In the genomic region with DNA sequence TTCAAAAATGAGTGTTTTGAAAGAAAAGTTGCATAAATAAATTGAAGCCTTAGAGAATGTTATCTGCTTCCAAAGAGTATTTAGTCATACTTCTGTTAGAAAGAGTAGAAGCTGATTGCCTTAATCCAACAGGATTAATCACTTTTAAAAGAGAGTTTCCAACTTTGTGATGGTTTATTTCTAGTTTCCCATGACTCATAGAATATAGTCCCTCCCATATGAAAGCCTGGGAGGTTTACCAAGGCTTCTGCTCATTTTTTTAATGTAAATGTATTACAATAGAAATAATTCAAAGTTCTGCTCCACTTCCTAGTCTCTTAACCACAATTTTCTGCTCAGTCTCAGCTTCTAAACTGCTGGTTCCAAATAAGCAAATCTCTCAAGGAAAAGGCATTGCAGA, we compare ENCODE assay signal across 25 cellular contexts.
DNase-seq lines count a peak whose midpoint lies in the region; ATAC-seq and TF ChIP-seq lines count a peak whose summit lies in the region.
"Had no signal": no experiment of that assay in that cellular context is flagged by ENCODE, and none has a peak within 500 bp of the region (broad histone marks: within the 10 kb centered on the region; RNA-seq: fewer than 3 reads in every experiment).

No MANE protein-coding gene starts in this region.

- ATAC-seq in GM19035 (IDR thresholded peaks at IDR 0.05; ENCODE audit: unreplicated experiment) = no peak
- ATAC-seq: activated CD8-positive, alpha-beta T cell treated with anti-CD3 and anti-CD28 coated beads for 36 hours; Panc1 had no signal

- H4K20me1 ChIP-seq in hepatocyte (ENCODE audit: insufficient read depth, poor library complexity, severe bottlenecking) = no peaks in the 10 kb centered on the region
- H4K20me1 ChIP-seq: BLaER1 treated with 17β-estradiol and CSF1 and Interleukin-3, amounts not matched to agents 10 nM and 100 nM had no signal

- intact Hi-C loops in MCF 10A (cut with micrococcal nuclease) = no loop called here
- intact Hi-C loops in breast epithelium (cut with DNase I; ENCODE audit: low total_unique reads) = no loop called here

- H3K79me2 ChIP-seq in hepatocyte = no peaks in the 10 kb centered on the region

- POLR2A ChIA-PET in MCF 10A (lab: Yijun Ruan, JAX) = no interaction called here
- POLR2A ChIA-PET in activated CD4-positive, alpha-beta T cell treated with anti-CD3 and anti-CD28 coated beads, Interleukin-2, amount 10 ng/mL, durations not matched to agents 7 days and 5 days (lab: Charles Lee) = no interaction called here

- H3K4me3 ChIP-seq in breast epithelium (no peak overlapping the region), SK-N-MC (no peak overlapping the region), fibroblast of mammary gland (ENCODE audit: control insufficient read depth, low read depth, low read length) (no peak overlapping the region), hepatocyte (no peak overlapping the region)
- H3K4me3 ChIP-seq: BLaER1 treated with 17β-estradiol and CSF1 and Interleukin-3, amounts not matched to agents 10 nM and 100 nM; esophagus muscularis mucosa; HAP-1; skin epidermis; upper lobe of left lung had no signal

- no peaks in the 10 kb centered on the region for H3K27me3 Mint-ChIP-seq in MCF 10A (ENCODE audit: insufficient read depth, unreplicated experiment)
- no peaks in the 10 kb centered on the region for H3K27me3 Mint-ChIP-seq in activated CD4-positive, alpha-beta T cell treated with anti-CD3 and anti-CD28 coated beads, Interleukin-2, amount 10 ng/mL, durations not matched to agents 7 days and 5 days
- H3K27me3 Mint-ChIP-seq: activated CD8-positive, alpha-beta T cell treated with anti-CD3 and anti-CD28 coated beads for 36 hours had no signal

- CTCF ChIA-PET in MCF 10A (lab: Yijun Ruan, JAX) = no interaction called here
- CTCF ChIA-PET in activated CD4-positive, alpha-beta T cell treated with anti-CD3 and anti-CD28 coated beads, Interleukin-2, amount 10 ng/mL, durations not matched to agents 7 days and 5 days (lab: Charles Lee) = no interaction called here

- H3K4me2 ChIP-seq in hepatocyte = no peak overlapping the region
- H3K4me2 ChIP-seq: BLaER1 treated with 17β-estradiol and CSF1 and Interleukin-3, amounts not matched to agents 10 nM and 100 nM had no signal

- no peak overlapping the region for H3K9ac ChIP-seq in SK-N-MC (ENCODE audit: insufficient read length)
- H3K9ac ChIP-seq: BLaER1 treated with 17β-estradiol and CSF1 and Interleukin-3, amounts not matched to agents 10 nM and 100 nM had no signal

- H3K36me3 ChIP-seq in breast epithelium = no peaks in the 10 kb centered on the region
- H3K36me3 ChIP-seq in SK-N-MC (ENCODE audit: insufficient read depth, low read length) = peaks cover 3% of the 10 kb centered on the region; the same call in 1 of the 2 replicates
- H3K36me3 ChIP-seq in hepatocyte (replicated peaks; ENCODE audit: insufficient read depth, low read depth) = no peaks in the 10 kb centered on the region
- H3K36me3 ChIP-seq: BLaER1 treated with 17β-estradiol and CSF1 and Interleukin-3, amounts not matched to agents 10 nM and 100 nM; esophagus muscularis mucosa; HAP-1; upper lobe of left lung had no signal

- H3K4me1 ChIP-seq in breast epithelium (no peaks in the 10 kb centered on the region), hepatocyte (ENCODE audit: insufficient read depth) (no peaks in the 10 kb centered on the region)
- H3K4me1 ChIP-seq: BLaER1 treated with 17β-estradiol and CSF1 and Interleukin-3, amounts not matched to agents 10 nM and 100 nM; esophagus muscularis mucosa; HAP-1; upper lobe of left lung had no signal

- no peaks in the 10 kb centered on the region for H3K36me3 Mint-ChIP-seq in MCF 10A (ENCODE audit: insufficient read depth, unreplicated experiment)
- H3K36me3 Mint-ChIP-seq in activated CD4-positive, alpha-beta T cell treated with anti-CD3 and anti-CD28 coated beads, Interleukin-2, amount 10 ng/mL, durations not matched to agents 7 days and 5 days (ENCODE audit: low read depth) = no peaks in the 10 kb centered on the region
- H3K36me3 Mint-ChIP-seq: activated naive CD8-positive, alpha-beta T cell treated with anti-CD3 and anti-CD28 coated beads for 36 hours; brain had no signal

- no peaks in the 10 kb centered on the region for H3K4me1 Mint-ChIP-seq in MCF 10A (ENCODE audit: insufficient read depth, unreplicated experiment)
- no peaks in the 10 kb centered on the region for H3K4me1 Mint-ChIP-seq in activated CD4-positive, alpha-beta T cell treated with anti-CD3 and anti-CD28 coated beads, Interleukin-2, amount 10 ng/mL, durations not matched to agents 7 days and 5 days
- H3K4me1 Mint-ChIP-seq: activated naive CD8-positive, alpha-beta T cell treated with anti-CD3 and anti-CD28 coated beads for 36 hours; brain had no signal

- H3K4me3 Mint-ChIP-seq in MCF 10A (ENCODE audit: unreplicated experiment) = no peak overlapping the region
- no peak overlapping the region for H3K4me3 Mint-ChIP-seq in activated CD4-positive, alpha-beta T cell treated with anti-CD3 and anti-CD28 coated beads, Interleukin-2, amount 10 ng/mL, durations not matched to agents 7 days and 5 days
- H3K4me3 Mint-ChIP-seq: activated CD8-positive, alpha-beta T cell treated with anti-CD3 and anti-CD28 coated beads for 36 hours; activated naive CD8-positive, alpha-beta T cell treated with anti-CD3 and anti-CD28 coated beads for 36 hours; brain had no signal

- no peak overlapping the region for H3K27ac Mint-ChIP-seq in MCF 10A (ENCODE audit: low read depth, unreplicated experiment)
- no peak overlapping the region for H3K27ac Mint-ChIP-seq in activated CD4-positive, alpha-beta T cell treated with anti-CD3 and anti-CD28 coated beads, Interleukin-2, amount 10 ng/mL, durations not matched to agents 7 days and 5 days
- H3K27ac Mint-ChIP-seq: activated CD8-positive, alpha-beta T cell treated with anti-CD3 and anti-CD28 coated beads for 36 hours; activated naive CD8-positive, alpha-beta T cell treated with anti-CD3 and anti-CD28 coated beads for 36 hours; brain had no signal

- H3K9me3 ChIP-seq in breast epithelium (peaks cover 11 to 26% of the 10 kb centered on the region in 2 donors), SK-N-MC (ENCODE audit: low read depth, low read length) (peaks cover 15% of the 10 kb centered on the region; the same call in 1 of the 2 replicates), hepatocyte (ENCODE audit: low read depth) (peaks cover 9% of the 10 kb centered on the region)
- H3K9me3 ChIP-seq: HAP-1 had no signal

- H3K9me3 Mint-ChIP-seq in MCF 10A (ENCODE audit: unreplicated experiment) = peaks cover 30% of the 10 kb centered on the region
- peaks cover 9% of the 10 kb centered on the region for H3K9me3 Mint-ChIP-seq in activated CD4-positive, alpha-beta T cell treated with anti-CD3 and anti-CD28 coated beads, Interleukin-2, amount 10 ng/mL, durations not matched to agents 7 days and 5 days

- H3K27me3 ChIP-seq in breast epithelium (no peaks in the 10 kb centered on the region), hepatocyte (no peaks in the 10 kb centered on the region)
- H3K27me3 ChIP-seq: BLaER1 treated with 17β-estradiol and CSF1 and Interleukin-3, amounts not matched to agents 10 nM and 100 nM; esophagus muscularis mucosa; upper lobe of left lung had no signal

- no peak for TF ChIP-seq POLR2A in breast epithelium (IDR thresholded peaks at IDR 0.05)

- BruUV-seq in MCF 10A (replicated peaks; lab: Mats Ljungman, UMichigan) = no TSS peak

- peak; percentile 0 for DNase-seq in MCF 10A (ENCODE audit: unreplicated experiment)
- no peak for DNase-seq in breast epithelium (ENCODE audit: low spot score in 2 of 2)
- DNase-seq in SK-N-MC (ENCODE audit: low read depth, low spot score) = no peak
- DNase-seq in fibroblast of mammary gland (ENCODE audit: low read depth) = peak; percentile 57
- no peak for DNase-seq in hepatocyte (ENCODE audit: low spot score)
- DNase-seq in glomerular visceral epithelial cell (ENCODE audit: extremely low spot score) = no peak
- DNase-seq in activated CD4-positive, alpha-beta T cell treated with anti-CD3 and anti-CD28 coated beads, Interleukin-2, amount 10 ng/mL, durations not matched to agents 7 days and 5 days = no peak
- DNase-seq: activated CD8-positive, alpha-beta T cell treated with anti-CD3 and anti-CD28 coated beads for 36 hours; activated naive CD8-positive, alpha-beta T cell treated with anti-CD3 and anti-CD28 coated beads for 36 hours; COR-L47; DND-41; effector CD4-positive, alpha-beta T cell; NCI-H146; NCI-H524; NK-92 treated with Interleukin-12 subunit alpha and Interleukin-12 subunit beta, amount 100 ng/mL, for 24 hours; stimulated activated CD4-positive, alpha-beta T cell treated with anti-CD3 and anti-CD28 coated beads, Interleukin-2, amount 100 ng/mL, for 24 hours; T-helper 1 cell; upper lobe of left lung had no signal

- H3K27ac ChIP-seq in breast epithelium (no peak overlapping the region), SK-N-MC (peak overlapping the region; percentile 77), hepatocyte (no peak overlapping the region)
- H3K27ac ChIP-seq: BLaER1 treated with 17β-estradiol and CSF1 and Interleukin-3, amounts not matched to agents 10 nM and 100 nM; esophagus muscularis mucosa; skin epidermis; upper lobe of left lung had no signal

- H2AFZ ChIP-seq in hepatocyte = no peak overlapping the region

- H3K9me2 ChIP-seq in hepatocyte (replicated peaks; ENCODE audit: insufficient read depth) = no peaks in the 10 kb centered on the region

- no peak for TF ChIP-seq CTCF in MCF 10A (IDR thresholded peaks at IDR 0.05; ENCODE audit: unreplicated experiment)
- TF ChIP-seq CTCF in breast epithelium (IDR thresholded peaks at IDR 0.05) = no peak
- TF ChIP-seq CTCF in fibroblast of mammary gland (conservative IDR thresholded peaks at IDR 0.05; ENCODE audit: control insufficient read depth, insufficient read depth, low read depth, low read length) = no peak
- no peak for TF ChIP-seq CTCF in hepatocyte (IDR thresholded peaks at IDR 0.05; ENCODE audit: poor library complexity)

Comparison
In these comparisons a context has a peak if more than half of its experiments do, and no peak if none do; other contexts are left out.
1. DNase-seq: peak in MCF 10A (single experiment) and fibroblast of mammary gland (single experiment); none in breast epithelium (0 of 2), SK-N-MC (single experiment), hepatocyte (single experiment), glomerular visceral epithelial cell (single experiment) and activated CD4-positive, alpha-beta T cell treated with anti-CD3 and anti-CD28 coated beads, Interleukin-2, amount 10 ng/mL, durations not matched to agents 7 days and 5 days (single experiment).